Comparison of ENCODE assay signal across 8 cellular contexts in the genomic region with DNA sequence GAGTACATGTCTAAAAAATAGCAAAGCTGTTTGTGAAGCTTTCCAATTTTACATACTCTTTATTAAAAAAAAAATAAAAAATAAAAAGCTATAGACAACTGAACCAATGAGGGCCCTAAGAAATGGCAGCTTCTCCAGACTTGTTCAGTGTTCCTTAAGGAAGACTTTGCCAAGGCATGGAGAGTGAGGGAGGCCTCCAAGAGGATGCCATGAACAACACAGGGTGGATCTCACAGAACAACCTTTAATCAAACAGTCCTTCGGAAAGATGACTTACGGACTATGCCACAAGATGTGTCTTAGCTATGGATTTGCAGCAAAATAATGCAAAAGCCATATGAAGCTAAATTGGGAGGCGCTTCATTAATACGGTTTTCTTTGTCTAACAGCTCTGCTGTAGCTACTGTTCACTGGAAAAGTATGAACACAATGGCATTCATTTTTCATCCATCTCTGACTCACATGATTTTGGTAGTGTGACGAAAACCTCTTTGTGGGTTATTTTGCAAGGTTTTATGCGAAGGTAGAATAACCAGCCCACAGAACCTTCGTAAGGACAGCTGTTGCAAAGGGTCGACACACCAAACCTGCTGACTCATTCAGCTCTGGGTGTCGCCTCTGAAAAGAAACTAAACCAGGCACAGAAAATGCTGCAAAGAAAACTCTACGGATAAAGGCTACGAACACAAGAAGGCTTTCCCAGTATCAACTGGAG. TPM values are rescaled to one million over a fixed set of nuclear protein-coding genes. Genes with fewer than 3 reads are reported as not detected.
DNase-seq lines count a peak whose midpoint lies in the region; ATAC-seq and TF ChIP-seq lines count a peak whose summit lies in the region.

No MANE protein-coding gene starts in this region.

- H3K27me3 Mint-ChIP-seq in T-cell, result peaks cover under 1 to 9% of the 10 kb centered on the region in 2 donors

- H3K9me3 Mint-ChIP-seq in T-cell, result no peaks in the 10 kb centered on the region

- CTCF ChIA-PET in T-cell (lab: Charles Lee), result no interaction called here

- ATAC-seq in HG02763 (IDR thresholded peaks at IDR 0.05; ENCODE audit: unreplicated experiment), result peak; percentile 73
- no peak for ATAC-seq in T-cell (replicated peaks in 1 of 4)

- H3K4me3 ChIP-seq in kidney epithelial cell (ENCODE audit: low read depth, low read length), result no peak overlapping the region

- H3K4me3 Mint-ChIP-seq in T-cell, result no peak overlapping the region

- no peaks in the 10 kb centered on the region for H3K4me1 Mint-ChIP-seq in T-cell

- no peaks in the 10 kb centered on the region for H3K36me3 Mint-ChIP-seq in T-cell

- no peak for TF ChIP-seq CTCF in kidney epithelial cell (IDR thresholded peaks at IDR 0.05; ENCODE audit: insufficient read depth, low read length, poor library complexity, severe bottlenecking)

- DNase-seq in GM04503 (ENCODE audit: low read depth) (peak; percentile 88), SKM-1 treated with dmso at 0.1 percent for 144 hours (lab: John Stamatoyannopoulos, UW; ENCODE audit: unreplicated experiment) (peak; percentile 43), kidney epithelial cell (ENCODE audit: low read depth) (peak; percentile 72), NCI-H510A treated with DMSO at 0.1 percent for 48 hours (lab: John Stamatoyannopoulos, UW) (no peak), COR-L47 (lab: John Stamatoyannopoulos, UW) (no peak), T-cell (no peak), NCI-H446 treated with DMSO at 0.1 percent for 48 hours (lab: John Stamatoyannopoulos, UW) (no peak)

- H3K27ac Mint-ChIP-seq in T-cell, result no peak overlapping the region

- H3K27me3 ChIP-seq in kidney epithelial cell (ENCODE audit: control insufficient read depth, insufficient read depth, low read length), result no peaks in the 10 kb centered on the region

- POLR2A ChIA-PET in T-cell (lab: Charles Lee), result interaction anchor here in 1 of 2 donors (0.5 kb wide), 1 partner anchor 97 kb away, joined by 11 read pairs; no protein-coding TSS in a partner anchor

- no peaks in the 10 kb centered on the region for H3K36me3 ChIP-seq in kidney epithelial cell (ENCODE audit: control insufficient read depth, insufficient read depth, low read length)

RNA-seq across cellular contexts. Expression of gene EFNB2, which starts 27.7 kb away (rescaled TPM):
- total RNA-seq in kidney epithelial cell (42.1 and 46.3 TPM in 2 replicates), T-cell (under 1 TPM; 0.18 to 0.47 (median 0.33) TPM)

Comparison
In these comparisons a context has a peak if more than half of its experiments do, and no peak if none do; other contexts are left out.
1. DNase-seq: peak in GM04503 (single experiment), SKM-1 treated with dmso at 0.1 percent for 144 hours (single experiment) and kidney epithelial cell (single experiment); none in NCI-H510A treated with DMSO at 0.1 percent for 48 hours (single experiment), COR-L47 (single experiment), T-cell (0 of 34) and NCI-H446 treated with DMSO at 0.1 percent for 48 hours (single experiment).
2. RNA of gene EFNB2, which starts 27.7 kb away (total RNA-seq): 42.1 to 46.3 TPM in kidney epithelial cell; 0.18 to 0.47 TPM in T-cell; every median in the first group is over 10 times any median in the second.